Comparison of ENCODE assay signal across 8 cellular contexts in the genomic region with DNA sequence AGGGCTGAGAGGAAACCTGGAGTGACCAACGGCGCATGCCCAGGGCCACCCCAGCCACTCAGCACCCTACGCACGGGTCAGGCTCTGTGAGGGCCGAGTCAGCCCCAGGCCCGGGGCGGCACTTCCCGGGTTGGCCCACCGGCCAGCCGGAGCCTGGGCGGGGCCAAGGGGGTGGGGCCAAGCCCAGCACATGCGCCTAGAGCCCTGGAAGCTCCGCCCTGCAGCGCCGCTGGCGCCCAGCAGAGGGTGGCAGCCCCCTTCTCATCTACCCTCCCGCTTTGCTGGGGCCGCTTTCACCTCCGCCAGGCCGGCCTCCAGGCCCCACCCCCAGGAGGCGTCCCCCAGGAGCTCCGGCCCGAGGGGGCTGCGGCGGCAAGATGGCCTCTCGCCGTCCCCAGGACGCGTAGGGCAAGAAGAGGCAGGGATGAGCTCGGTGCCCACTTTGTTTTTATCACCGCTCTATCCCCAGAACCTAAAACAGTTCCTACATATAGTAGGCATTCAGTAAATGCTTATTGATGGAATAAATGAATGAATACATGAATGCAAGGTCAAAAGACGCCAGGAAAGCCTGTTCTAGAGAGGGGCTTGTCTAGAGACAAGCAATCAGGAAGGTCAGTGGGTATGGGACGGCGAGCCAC. TPM values are rescaled to one million over a fixed set of nuclear protein-coding genes. Genes with fewer than 3 reads are reported as not detected.
A peak's percentile ranks its signal among the peaks of the same experiment; 100 is the strongest.
DNase-seq lines count a peak whose midpoint lies in the region; ATAC-seq and TF ChIP-seq lines count a peak whose summit lies in the region.

No MANE protein-coding gene starts in this region.

- H3K79me2 ChIP-seq in Karpas-422 (ENCODE audit: low read length), result no peaks in the 10 kb centered on the region

- peaks cover 35% of the 10 kb centered on the region for H3K4me1 ChIP-seq in Karpas-422 (ENCODE audit: low read length)

- H3K27me3 Mint-ChIP-seq in activated T-helper 2 cell treated with anti-CD3 and anti-CD28 coated beads, Interferon-gamma antibody, Interleukin-2, Interleukin-4, amounts not matched to agents 10 μg/mL and 5 μg/mL and 100 μg/mL, durations not matched to agents 14 hours and 24 hours and 36 hours (ENCODE audit: low read depth), result no peaks in the 10 kb centered on the region
- H3K27me3 Mint-ChIP-seq in nephron (ENCODE audit: low read depth), result peaks cover 4% of the 10 kb centered on the region

- H3K9me3 ChIP-seq in Karpas-422 (ENCODE audit: low read length), result no peaks in the 10 kb centered on the region

- intact Hi-C loops in activated T-helper 2 cell treated with anti-CD3 and anti-CD28 coated beads, Interferon-gamma antibody, Interleukin-2, Interleukin-4, amounts not matched to agents 10 μg/mL and 5 μg/mL and 100 μg/mL, durations not matched to agents 14 hours and 24 hours and 36 hours (cut with micrococcal nuclease), result loop anchor here (1.0 to 10.0 kb wide), 5 partner anchors 31 to 424 kb away; partner anchors contain the start of genes ABHD15, MYO18A, NEK8 and TLCD1

- H4K20me1 ChIP-seq in Karpas-422 (ENCODE audit: insufficient read depth, low read depth, low read length), result no peaks in the 10 kb centered on the region

- peak overlapping the region; percentile 83 for H3K4me2 ChIP-seq in Karpas-422 (ENCODE audit: low read depth, low read length, poor library complexity, severe bottlenecking)

- peak; percentile 69 for ATAC-seq in GM21786 (IDR thresholded peaks at IDR 0.05; ENCODE audit: unreplicated experiment)
- ATAC-seq in stimulated activated naive CD8-positive, alpha-beta T cell treated with anti-CD3 and anti-CD28 coated beads, Interleukin-15, Interleukin-2, amounts not matched to agents 100 U/mL and 50 U/mL, for 24 hours, result peak; percentile 95

- peak overlapping the region; percentile 90 for H2AFZ ChIP-seq in Karpas-422 (ENCODE audit: low read length)

- peaks cover 45% of the 10 kb centered on the region for H3K4me1 Mint-ChIP-seq in activated T-helper 2 cell treated with anti-CD3 and anti-CD28 coated beads, Interferon-gamma antibody, Interleukin-2, Interleukin-4, amounts not matched to agents 10 μg/mL and 5 μg/mL and 100 μg/mL, durations not matched to agents 14 hours and 24 hours and 36 hours (ENCODE audit: low read depth)
- peaks cover 74% of the 10 kb centered on the region for H3K4me1 Mint-ChIP-seq in nephron

- peak; percentile 97 for DNase-seq in Daoy (ENCODE audit: low read depth)
- DNase-seq in Karpas-422, result peak; percentile 98
- peak; percentile 94 for DNase-seq in RPMI8226
- DNase-seq in activated T-helper 2 cell treated with anti-CD3 and anti-CD28 coated beads, Interferon-gamma antibody, Interleukin-2, Interleukin-4, amounts not matched to agents 10 μg/mL and 5 μg/mL and 100 μg/mL, durations not matched to agents 14 hours and 24 hours and 36 hours (ENCODE audit: low spot score), result peak; percentile 91
- DNase-seq in fibroblast of pulmonary artery (ENCODE audit: low read depth), result peak; percentile 93
- DNase-seq in stimulated activated naive CD8-positive, alpha-beta T cell treated with anti-CD3 and anti-CD28 coated beads, Interleukin-15, Interleukin-2, amounts not matched to agents 100 U/mL and 50 U/mL, for 24 hours, result peak; percentile 97

- H3K9me3 Mint-ChIP-seq in activated T-helper 2 cell treated with anti-CD3 and anti-CD28 coated beads, Interferon-gamma antibody, Interleukin-2, Interleukin-4, amounts not matched to agents 10 μg/mL and 5 μg/mL and 100 μg/mL, durations not matched to agents 14 hours and 24 hours and 36 hours, result no peaks in the 10 kb centered on the region
- no peaks in the 10 kb centered on the region for H3K9me3 Mint-ChIP-seq in nephron

- no peaks in the 10 kb centered on the region for H3K27me3 ChIP-seq in Karpas-422 (ENCODE audit: low read length)

- no peaks in the 10 kb centered on the region for H3K9me2 ChIP-seq in Karpas-422 (replicated peaks; ENCODE audit: insufficient read depth, low read length)

- no peaks in the 10 kb centered on the region for H3K36me3 Mint-ChIP-seq in activated T-helper 2 cell treated with anti-CD3 and anti-CD28 coated beads, Interferon-gamma antibody, Interleukin-2, Interleukin-4, amounts not matched to agents 10 μg/mL and 5 μg/mL and 100 μg/mL, durations not matched to agents 14 hours and 24 hours and 36 hours (ENCODE audit: low read depth)
- H3K36me3 Mint-ChIP-seq in nephron (ENCODE audit: low read depth), result no peaks in the 10 kb centered on the region

- H3K4me3 ChIP-seq in Karpas-422 (ENCODE audit: low read length), result peak overlapping the region; percentile 64
- peak overlapping the region; percentile 50 for H3K4me3 ChIP-seq in fibroblast of pulmonary artery (replicated peaks; ENCODE audit: low read depth, low read length)

- TF ChIP-seq CTCF in fibroblast of pulmonary artery (IDR thresholded peaks at IDR 0.05; ENCODE audit: low read length, missing control alignments) (peak; percentile 72), nephron (IDR thresholded peaks at IDR 0.05; ENCODE audit: unreplicated experiment in 3 of 3) (peak; percentile 95 to 99 (median 96))

- peak overlapping the region; percentile 72 for H3K4me3 Mint-ChIP-seq in activated T-helper 2 cell treated with anti-CD3 and anti-CD28 coated beads, Interferon-gamma antibody, Interleukin-2, Interleukin-4, amounts not matched to agents 10 μg/mL and 5 μg/mL and 100 μg/mL, durations not matched to agents 14 hours and 24 hours and 36 hours (ENCODE audit: low read depth)
- peak overlapping the region; percentile 82 to 85 (median 84) for H3K4me3 Mint-ChIP-seq in nephron

- peak overlapping the region; percentile 64 for H3K9ac ChIP-seq in Karpas-422 (ENCODE audit: low read length)

- no peaks in the 10 kb centered on the region for H3K36me3 ChIP-seq in Karpas-422 (ENCODE audit: insufficient read depth, low read length)

- no peak overlapping the region for H3K27ac ChIP-seq in Karpas-422 (ENCODE audit: low read length)

- H3K27ac Mint-ChIP-seq in activated T-helper 2 cell treated with anti-CD3 and anti-CD28 coated beads, Interferon-gamma antibody, Interleukin-2, Interleukin-4, amounts not matched to agents 10 μg/mL and 5 μg/mL and 100 μg/mL, durations not matched to agents 14 hours and 24 hours and 36 hours, result peak overlapping the region; percentile 82
- H3K27ac Mint-ChIP-seq in nephron, result peak overlapping the region; percentile 79 to 94 (median 93)

RNA-seq across cellular contexts. Expression of gene MYO18A, which starts 31.3 kb away (rescaled TPM):
- total RNA-seq in Daoy (2014; rRNA removed; shearing (Covaris generic)), result 11.9 and 20.1 TPM in 2 replicates
- 16.4 and 54.6 TPM in 2 replicates for total RNA-seq in Karpas-422 (2014; rRNA removed; shearing (Covaris generic); ENCODE audit: low replicate concordance)
- total RNA-seq in activated T-helper 2 cell treated with anti-CD3 and anti-CD28 coated beads, Interferon-gamma antibody, Interleukin-2, Interleukin-4, amounts not matched to agents 10 μg/mL and 5 μg/mL and 100 μg/mL, durations not matched to agents 14 hours and 24 hours and 36 hours, result 49.5 and 50.3 TPM in 2 replicates
